Comparison of ENCODE assay signal across 2 cellular contexts in the genomic region with DNA sequence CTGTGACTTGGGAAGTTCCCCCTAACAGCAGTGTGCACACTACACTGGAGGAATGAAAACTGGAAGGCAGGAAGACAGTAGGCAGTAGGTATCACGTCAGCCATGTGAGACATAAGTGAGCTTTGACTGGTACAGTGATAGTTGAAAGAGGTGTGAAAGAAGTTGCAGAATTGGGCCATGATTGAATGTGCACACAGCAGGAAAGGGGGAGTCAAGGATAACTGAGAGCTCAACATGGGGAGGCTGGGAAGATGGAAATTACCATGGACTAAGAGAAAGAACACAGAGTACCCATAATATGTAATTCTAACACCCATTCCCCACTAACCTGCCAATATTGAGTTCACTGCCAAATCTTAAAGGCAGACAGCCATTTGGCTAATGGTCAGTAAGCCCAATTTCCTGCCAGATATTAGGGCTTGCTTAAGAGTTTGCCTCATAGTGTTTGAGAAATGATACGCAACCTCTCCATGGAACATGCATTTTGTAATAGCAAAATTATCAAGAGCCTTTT.
TF ChIP-seq lines count a peak whose summit lies in the region.

No MANE protein-coding gene starts in this region.

TF ChIP-seq in liver, 16 proteins besides CTCF, POLR2A, EP300 and RAD21:
- TF ChIP-seq NR2F2 (IDR thresholded peaks at IDR 0.05), result peak; percentile 51
- TF ChIP-seq HNF4A (conservative IDR thresholded peaks at IDR 0.05), result peak; percentile 83 to 85
- no peak for TF ChIP-seq FOXA2 (IDR thresholded peaks at IDR 0.05)
- TF ChIP-seq YY1 (IDR thresholded peaks at IDR 0.05), result peak; percentile 90
- peak; percentile 48 for TF ChIP-seq HNF4G (IDR thresholded peaks at IDR 0.05)
- TF ChIP-seq GABPA (IDR thresholded peaks at IDR 0.05 in 1 of 2, conservative IDR thresholded peaks at IDR 0.05 in 1 of 2), result no peak
- TF ChIP-seq EGR1 (IDR thresholded peaks at IDR 0.05; ENCODE audit: low read depth in 2 of 2), result peak in 1 of 2 donors; percentile 40
- TF ChIP-seq, protein P1, sequence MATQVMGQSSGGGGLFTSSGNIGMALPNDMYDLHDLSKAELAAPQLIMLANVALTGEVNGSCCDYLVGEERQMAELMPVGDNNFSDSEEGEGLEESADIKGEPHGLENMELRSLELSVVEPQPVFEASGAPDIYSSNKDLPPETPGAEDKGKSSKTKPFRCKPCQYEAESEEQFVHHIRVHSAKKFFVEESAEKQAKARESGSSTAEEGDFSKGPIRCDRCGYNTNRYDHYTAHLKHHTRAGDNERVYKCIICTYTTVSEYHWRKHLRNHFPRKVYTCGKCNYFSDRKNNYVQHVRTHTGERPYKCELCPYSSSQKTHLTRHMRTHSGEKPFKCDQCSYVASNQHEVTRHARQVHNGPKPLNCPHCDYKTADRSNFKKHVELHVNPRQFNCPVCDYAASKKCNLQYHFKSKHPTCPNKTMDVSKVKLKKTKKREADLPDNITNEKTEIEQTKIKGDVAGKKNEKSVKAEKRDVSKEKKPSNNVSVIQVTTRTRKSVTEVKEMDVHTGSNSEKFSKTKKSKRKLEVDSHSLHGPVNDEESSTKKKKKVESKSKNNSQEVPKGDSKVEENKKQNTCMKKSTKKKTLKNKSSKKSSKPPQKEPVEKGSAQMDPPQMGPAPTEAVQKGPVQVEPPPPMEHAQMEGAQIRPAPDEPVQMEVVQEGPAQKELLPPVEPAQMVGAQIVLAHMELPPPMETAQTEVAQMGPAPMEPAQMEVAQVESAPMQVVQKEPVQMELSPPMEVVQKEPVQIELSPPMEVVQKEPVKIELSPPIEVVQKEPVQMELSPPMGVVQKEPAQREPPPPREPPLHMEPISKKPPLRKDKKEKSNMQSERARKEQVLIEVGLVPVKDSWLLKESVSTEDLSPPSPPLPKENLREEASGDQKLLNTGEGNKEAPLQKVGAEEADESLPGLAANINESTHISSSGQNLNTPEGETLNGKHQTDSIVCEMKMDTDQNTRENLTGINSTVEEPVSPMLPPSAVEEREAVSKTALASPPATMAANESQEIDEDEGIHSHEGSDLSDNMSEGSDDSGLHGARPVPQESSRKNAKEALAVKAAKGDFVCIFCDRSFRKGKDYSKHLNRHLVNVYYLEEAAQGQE (IDR thresholded peaks at IDR 0.05), result no peak
- no peak for TF ChIP-seq FOXA1 (IDR thresholded peaks at IDR 0.05)
- TF ChIP-seq, protein P2, sequence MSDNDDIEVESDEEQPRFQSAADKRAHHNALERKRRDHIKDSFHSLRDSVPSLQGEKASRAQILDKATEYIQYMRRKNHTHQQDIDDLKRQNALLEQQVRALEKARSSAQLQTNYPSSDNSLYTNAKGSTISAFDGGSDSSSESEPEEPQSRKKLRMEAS (IDR thresholded peaks at IDR 0.05), result peak; percentile 81
- peak; percentile 78 for TF ChIP-seq SP1 (IDR thresholded peaks at IDR 0.05)
- TF ChIP-seq, protein P3, sequence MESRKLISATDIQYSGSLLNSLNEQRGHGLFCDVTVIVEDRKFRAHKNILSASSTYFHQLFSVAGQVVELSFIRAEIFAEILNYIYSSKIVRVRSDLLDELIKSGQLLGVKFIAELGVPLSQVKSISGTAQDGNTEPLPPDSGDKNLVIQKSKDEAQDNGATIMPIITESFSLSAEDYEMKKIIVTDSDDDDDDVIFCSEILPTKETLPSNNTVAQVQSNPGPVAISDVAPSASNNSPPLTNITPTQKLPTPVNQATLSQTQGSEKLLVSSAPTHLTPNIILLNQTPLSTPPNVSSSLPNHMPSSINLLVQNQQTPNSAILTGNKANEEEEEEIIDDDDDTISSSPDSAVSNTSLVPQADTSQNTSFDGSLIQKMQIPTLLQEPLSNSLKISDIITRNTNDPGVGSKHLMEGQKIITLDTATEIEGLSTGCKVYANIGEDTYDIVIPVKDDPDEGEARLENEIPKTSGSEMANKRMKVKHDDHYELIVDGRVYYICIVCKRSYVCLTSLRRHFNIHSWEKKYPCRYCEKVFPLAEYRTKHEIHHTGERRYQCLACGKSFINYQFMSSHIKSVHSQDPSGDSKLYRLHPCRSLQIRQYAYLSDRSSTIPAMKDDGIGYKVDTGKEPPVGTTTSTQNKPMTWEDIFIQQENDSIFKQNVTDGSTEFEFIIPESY (IDR thresholded peaks at IDR 0.05), result peak; percentile 84
- no peak for TF ChIP-seq TAF1 (conservative IDR thresholded peaks at IDR 0.05)
- TF ChIP-seq, protein P4, sequence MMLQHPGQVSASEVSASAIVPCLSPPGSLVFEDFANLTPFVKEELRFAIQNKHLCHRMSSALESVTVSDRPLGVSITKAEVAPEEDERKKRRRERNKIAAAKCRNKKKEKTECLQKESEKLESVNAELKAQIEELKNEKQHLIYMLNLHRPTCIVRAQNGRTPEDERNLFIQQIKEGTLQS (IDR thresholded peaks at IDR 0.05), result peak; percentile 83
- peak; percentile 83 to 93 for TF ChIP-seq JUND (IDR thresholded peaks at IDR 0.05)
- TF ChIP-seq RXRA (IDR thresholded peaks at IDR 0.05), result peak; percentile 89 to 94

TF ChIP-seq in HepG2, 621 proteins besides CTCF, POLR2A, EP300 and RAD21:
- TF ChIP-seq, protein P5, sequence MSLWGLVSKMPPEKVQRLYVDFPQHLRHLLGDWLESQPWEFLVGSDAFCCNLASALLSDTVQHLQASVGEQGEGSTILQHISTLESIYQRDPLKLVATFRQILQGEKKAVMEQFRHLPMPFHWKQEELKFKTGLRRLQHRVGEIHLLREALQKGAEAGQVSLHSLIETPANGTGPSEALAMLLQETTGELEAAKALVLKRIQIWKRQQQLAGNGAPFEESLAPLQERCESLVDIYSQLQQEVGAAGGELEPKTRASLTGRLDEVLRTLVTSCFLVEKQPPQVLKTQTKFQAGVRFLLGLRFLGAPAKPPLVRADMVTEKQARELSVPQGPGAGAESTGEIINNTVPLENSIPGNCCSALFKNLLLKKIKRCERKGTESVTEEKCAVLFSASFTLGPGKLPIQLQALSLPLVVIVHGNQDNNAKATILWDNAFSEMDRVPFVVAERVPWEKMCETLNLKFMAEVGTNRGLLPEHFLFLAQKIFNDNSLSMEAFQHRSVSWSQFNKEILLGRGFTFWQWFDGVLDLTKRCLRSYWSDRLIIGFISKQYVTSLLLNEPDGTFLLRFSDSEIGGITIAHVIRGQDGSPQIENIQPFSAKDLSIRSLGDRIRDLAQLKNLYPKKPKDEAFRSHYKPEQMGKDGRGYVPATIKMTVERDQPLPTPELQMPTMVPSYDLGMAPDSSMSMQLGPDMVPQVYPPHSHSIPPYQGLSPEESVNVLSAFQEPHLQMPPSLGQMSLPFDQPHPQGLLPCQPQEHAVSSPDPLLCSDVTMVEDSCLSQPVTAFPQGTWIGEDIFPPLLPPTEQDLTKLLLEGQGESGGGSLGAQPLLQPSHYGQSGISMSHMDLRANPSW (CRISPR knock-in tag; IDR thresholded peaks at IDR 0.05; ENCODE audit: borderline replicate concordance), result no peak
- no peak for TF ChIP-seq CAMTA2 (CRISPR knock-in tag; IDR thresholded peaks at IDR 0.05; ENCODE audit: borderline replicate concordance)
- TF ChIP-seq ZNF550 (CRISPR knock-in tag; IDR thresholded peaks at IDR 0.05; ENCODE audit: borderline replicate concordance), result no peak
- TF ChIP-seq IKZF1 (IDR thresholded peaks at IDR 0.05), result no peak
- no peak for TF ChIP-seq NFE2 (CRISPR knock-in tag; IDR thresholded peaks at IDR 0.05)
- no peak for TF ChIP-seq ZBTB7B (CRISPR knock-in tag; IDR thresholded peaks at IDR 0.05)
- no peak for TF ChIP-seq ZNF253 (CRISPR knock-in tag; IDR thresholded peaks at IDR 0.05; ENCODE audit: borderline replicate concordance)
- TF ChIP-seq SMARCE1 (IDR thresholded peaks at IDR 0.05; ENCODE audit: borderline replicate concordance), result no peak
- no peak for TF ChIP-seq TBX3 (IDR thresholded peaks at IDR 0.05; ENCODE audit: borderline replicate concordance)
- no peak for TF ChIP-seq ZNF510 (CRISPR knock-in tag; IDR thresholded peaks at IDR 0.05; ENCODE audit: low read depth)
- no peak for TF ChIP-seq ZNF468 (CRISPR knock-in tag; IDR thresholded peaks at IDR 0.05)
- no peak for TF ChIP-seq ZNF564 (CRISPR knock-in tag; IDR thresholded peaks at IDR 0.05)
- TF ChIP-seq CC2D1A (CRISPR knock-in tag; IDR thresholded peaks at IDR 0.05), result no peak
- TF ChIP-seq MTA3 (CRISPR knock-in tag; IDR thresholded peaks at IDR 0.05), result no peak
- TF ChIP-seq SALL2 (CRISPR knock-in tag; IDR thresholded peaks at IDR 0.05), result no peak
- TF ChIP-seq, protein P6, sequence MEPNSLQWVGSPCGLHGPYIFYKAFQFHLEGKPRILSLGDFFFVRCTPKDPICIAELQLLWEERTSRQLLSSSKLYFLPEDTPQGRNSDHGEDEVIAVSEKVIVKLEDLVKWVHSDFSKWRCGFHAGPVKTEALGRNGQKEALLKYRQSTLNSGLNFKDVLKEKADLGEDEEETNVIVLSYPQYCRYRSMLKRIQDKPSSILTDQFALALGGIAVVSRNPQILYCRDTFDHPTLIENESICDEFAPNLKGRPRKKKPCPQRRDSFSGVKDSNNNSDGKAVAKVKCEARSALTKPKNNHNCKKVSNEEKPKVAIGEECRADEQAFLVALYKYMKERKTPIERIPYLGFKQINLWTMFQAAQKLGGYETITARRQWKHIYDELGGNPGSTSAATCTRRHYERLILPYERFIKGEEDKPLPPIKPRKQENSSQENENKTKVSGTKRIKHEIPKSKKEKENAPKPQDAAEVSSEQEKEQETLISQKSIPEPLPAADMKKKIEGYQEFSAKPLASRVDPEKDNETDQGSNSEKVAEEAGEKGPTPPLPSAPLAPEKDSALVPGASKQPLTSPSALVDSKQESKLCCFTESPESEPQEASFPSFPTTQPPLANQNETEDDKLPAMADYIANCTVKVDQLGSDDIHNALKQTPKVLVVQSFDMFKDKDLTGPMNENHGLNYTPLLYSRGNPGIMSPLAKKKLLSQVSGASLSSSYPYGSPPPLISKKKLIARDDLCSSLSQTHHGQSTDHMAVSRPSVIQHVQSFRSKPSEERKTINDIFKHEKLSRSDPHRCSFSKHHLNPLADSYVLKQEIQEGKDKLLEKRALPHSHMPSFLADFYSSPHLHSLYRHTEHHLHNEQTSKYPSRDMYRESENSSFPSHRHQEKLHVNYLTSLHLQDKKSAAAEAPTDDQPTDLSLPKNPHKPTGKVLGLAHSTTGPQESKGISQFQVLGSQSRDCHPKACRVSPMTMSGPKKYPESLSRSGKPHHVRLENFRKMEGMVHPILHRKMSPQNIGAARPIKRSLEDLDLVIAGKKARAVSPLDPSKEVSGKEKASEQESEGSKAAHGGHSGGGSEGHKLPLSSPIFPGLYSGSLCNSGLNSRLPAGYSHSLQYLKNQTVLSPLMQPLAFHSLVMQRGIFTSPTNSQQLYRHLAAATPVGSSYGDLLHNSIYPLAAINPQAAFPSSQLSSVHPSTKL (CRISPR knock-in tag; IDR thresholded peaks at IDR 0.05), result no peak
- no peak for TF ChIP-seq RNF2 (conservative IDR thresholded peaks at IDR 0.05; ENCODE audit: low read depth)
